10 cellular contexts compared by ENCODE assay signal in genomic region chr1:212752934-212753497, GRCh38. TPM values are rescaled to one million over a fixed set of nuclear protein-coding genes. Genes with fewer than 3 reads are reported as not detected.
A peak's percentile ranks its signal among the peaks of the same experiment; 100 is the strongest.
DNase-seq lines count a peak whose midpoint lies in the region; ATAC-seq, FAIRE-seq and TF ChIP-seq lines count a peak whose summit lies in the region.
"Had no signal": no experiment of that assay in that cellular context is flagged by ENCODE, and none has a peak within 500 bp of the region (broad histone marks: within the 10 kb centered on the region; RNA-seq: fewer than 3 reads in every experiment).

No MANE protein-coding gene starts in this region.

- POLR2A ChIA-PET in HepG2 (lab: Yijun Ruan, JAX) = no interaction called here

- no peak for TF ChIP-seq POLR2A in right lobe of liver (IDR thresholded peaks at IDR 0.05)
- TF ChIP-seq POLR2A in HepG2 (IDR thresholded peaks at IDR 0.05; ENCODE audit: insufficient read depth in 1 of 2, low read depth in 2 of 2, low read length in 2 of 2) = no peak
- no peak for TF ChIP-seq POLR2A in vagina (IDR thresholded peaks at IDR 0.05)

- H2AFZ ChIP-seq in HepG2 (ENCODE audit: low read length) = no peak overlapping the region

- no peak overlapping the region for H3K9ac ChIP-seq in HepG2 (ENCODE audit: insufficient read depth, low read depth, low read length)

- intact Hi-C loops in right lobe of liver (cut with DNase I) (no loop called here), HepG2 (cut with micrococcal nuclease; ENCODE audit: unreplicated experiment) (no loop called here), vagina (cut with DNase I) (no loop called here)

- in situ Hi-C loops in HepG2 (cut with HindIII; ENCODE audit: extremely low pct_ligation_motif_present, low pct_unique_long_range_greater_than_20kb) = no loop called here

- no peak overlapping the region for H3K4me3 ChIP-seq in right lobe of liver
- H3K4me3 ChIP-seq in HepG2 (replicated peaks in 1 of 3; ENCODE audit: insufficient read depth in 1 of 3, low read depth in 2 of 3, low read length in 3 of 3) = no peak overlapping the region
- H3K4me3 ChIP-seq in fibroblast of the aortic adventitia (ENCODE audit: low read depth, low read length) = peak overlapping the region; percentile 52
- peak overlapping the region in 1 of 2 donors; percentile 13 for H3K4me3 ChIP-seq in vagina

- no TSS peak for BruUV-seq in HepG2 (replicated peaks; lab: Mats Ljungman, UMichigan)

- H3K9me3 ChIP-seq in right lobe of liver = no peaks in the 10 kb centered on the region
- no peaks in the 10 kb centered on the region for H3K9me3 ChIP-seq in HepG2 (ENCODE audit: low read length)
- H3K9me3 ChIP-seq in vagina = no peaks in the 10 kb centered on the region

- no peak for TF ChIP-seq EP300 in HepG2 (IDR thresholded peaks at IDR 0.05; ENCODE audit: low read depth in 2 of 2, low read length in 2 of 2)
- TF ChIP-seq EP300 in HepG2 (CRISPR knock-in tag; IDR thresholded peaks at IDR 0.05; ENCODE audit: borderline replicate concordance) = no peak

- TF ChIP-seq RAD21 in HepG2 (CRISPR knock-in tag; IDR thresholded peaks at IDR 0.05) = no peak

- DNase-seq in right lobe of liver (no peak), HepG2 (ENCODE audit: low spot score) (no peak), NCI-H69 (lab: John Stamatoyannopoulos, UW) (peak; percentile 40), fibroblast of the aortic adventitia (ENCODE audit: low read depth) (peak; percentile 29), vagina (ENCODE audit: extremely low spot score in 2 of 2) (no peak), ureter (ENCODE audit: low spot score) (no peak), frontal cortex (ENCODE audit: low spot score in 2 of 2) (no peak), NCI-H526 (lab: John Stamatoyannopoulos, UW) (no peak)
- DNase-seq: amniotic stem cell, left cardiac atrium had no signal

- peaks cover 0 to 18% (median 0%) of the 10 kb centered on the region in 4 donors for H3K4me1 ChIP-seq in right lobe of liver
- H3K4me1 ChIP-seq in HepG2 (ENCODE audit: insufficient read depth, low read length) = 0 out of 2 replicates have a peak, but pooled peaks cover 10% of the 10 kb centered on the region
- peaks cover 19% of the 10 kb centered on the region for H3K4me1 ChIP-seq in vagina

- peak overlapping the region in 2 of 3 donors; percentile 11 to 20 for H3K27ac ChIP-seq in right lobe of liver
- no peak overlapping the region for H3K27ac ChIP-seq in HepG2 (ENCODE audit: extremely low read length, insufficient read depth, low read length)
- H3K27ac ChIP-seq in vagina = peak overlapping the region; percentile 9

- TF ChIP-seq CTCF in right lobe of liver (IDR thresholded peaks at IDR 0.05) (no peak), HepG2 (CRISPR knock-in tag; IDR thresholded peaks at IDR 0.05) (no peak), fibroblast of the aortic adventitia (IDR thresholded peaks at IDR 0.05; ENCODE audit: insufficient read depth, low read length) (no peak), vagina (IDR thresholded peaks at IDR 0.05) (no peak)

- 28% methylated on average over 3 of the region's 3 CpGs for WGBS in right lobe of liver (ENCODE audit: insufficient coverage, low coverage, low lambda C conversion rate, missing lambda C conversion rate)
- WGBS in HepG2 (ENCODE audit: low lambda C conversion rate) = 97% methylated on average over 3 of the region's 3 CpGs

- H4K20me1 ChIP-seq in HepG2 (ENCODE audit: insufficient read depth, low read length) = peaks cover 6% of the 10 kb centered on the region; the same call in 1 of the 2 replicates

- H3K79me2 ChIP-seq in HepG2 (ENCODE audit: insufficient read depth, low read length) = peaks cover 3% of the 10 kb centered on the region

- H3K36me3 ChIP-seq in right lobe of liver (no peaks in the 10 kb centered on the region), HepG2 (replicated peaks in 1 of 2; ENCODE audit: control insufficient read depth in 1 of 2, insufficient read depth in 2 of 2, low read length in 2 of 2) (peaks cover 0 to 25% of the 10 kb centered on the region in 2 experiments; a peak in 3 of 5 replicates), vagina (no peaks in the 10 kb centered on the region)

- CTCF ChIA-PET in HepG2 (lab: Yijun Ruan, JAX; ENCODE audit: low intra/inter-chr PET ratio, low total read pairs) = no interaction called here

- peak; percentile 8 to 25 (median 18) for ATAC-seq in right lobe of liver
- no peak for ATAC-seq in HepG2

- H3K27me3 ChIP-seq in right lobe of liver (no peaks in the 10 kb centered on the region), HepG2 (ENCODE audit: control insufficient read depth in 1 of 2, insufficient read depth in 2 of 2, low read length in 2 of 2) (no peaks in the 10 kb centered on the region), vagina (no peaks in the 10 kb centered on the region)

- no peak for FAIRE-seq in HepG2 (lab: Jason Lieb, UNC)
- FAIRE-seq in frontal cortex (lab: Jason Lieb, UNC) = no peak

- H3K4me2 ChIP-seq in HepG2 (ENCODE audit: low read depth, low read length) = no peak overlapping the region

RNA-seq across cellular contexts. Expression of gene NSL1, which starts 38.6 kb away (rescaled TPM):
- total RNA-seq in right lobe of liver = 10 to 100 TPM; 13.3 to 26.5 (median 16.2) TPM
- 77.4 and 119 TPM in 2 replicates for total RNA-seq in HepG2 (2016; rRNA removed; fragmentation: Illumina TruSeq; extraction: Trizol)
- total RNA-seq in HepG2 (2016; cell fraction: cytosol; rRNA removed; fragmentation: Illumina TruSeq; extraction: Trizol; ENCODE audit: low read depth) = 16.8 and 20.7 TPM in 2 replicates
- total RNA-seq in HepG2 (2016; cell fraction: insoluble cytoplasmic fraction; rRNA removed; fragmentation: Illumina TruSeq; extraction: Trizol) = 80.4 and 129 TPM in 2 replicates
- total RNA-seq in HepG2 (2016; cell fraction: membrane; rRNA removed; fragmentation: Illumina TruSeq; extraction: Trizol) = 30.7 and 36.3 TPM in 2 replicates
- total RNA-seq in HepG2 (2016; cell fraction: nucleus; rRNA removed; fragmentation: Illumina TruSeq; extraction: Trizol) = 44.8 and 46.6 TPM in 2 replicates
- 26.4 and 34.5 TPM in 2 replicates for polyA plus RNA-seq in HepG2 (2011; rRNA removed)
- 24.3 and 36.8 TPM in 2 replicates for polyA plus RNA-seq in HepG2 (2011; cell fraction: cytosol; rRNA removed)
- 20.4 and 20.6 TPM in 2 replicates for polyA plus RNA-seq in HepG2 (2011; cell fraction: nucleus; rRNA removed)
- 22.1 and 33.9 TPM in 2 replicates for polyA plus RNA-seq in HepG2 (2012)
- 8.7 and 9.3 TPM in 2 replicates for polyA plus RNA-seq in HepG2 (2016; cell fraction: cytosol; fragmentation: Illumina TruSeq; extraction: Trizol; ENCODE audit: low read depth)
- polyA plus RNA-seq in HepG2 (2016; cell fraction: insoluble cytoplasmic fraction; fragmentation: Illumina TruSeq; extraction: Trizol; ENCODE audit: low read depth) = 103 and 108 TPM in 2 replicates
- polyA plus RNA-seq in HepG2 (2016; cell fraction: membrane; fragmentation: Illumina TruSeq; extraction: Trizol; ENCODE audit: low read depth) = 15.8 and 17.8 TPM in 2 replicates
- 38.2 and 40.5 TPM in 2 replicates for polyA plus RNA-seq in HepG2 (2016; cell fraction: nucleus; fragmentation: Illumina TruSeq; extraction: Trizol; ENCODE audit: insufficient read depth, low read depth)
- polyA minus RNA-seq in HepG2 (2011; rRNA and poly(A)+ RNA removed; ENCODE audit: low replicate concordance) = 15.7 and 18.6 TPM in 2 replicates
- polyA minus RNA-seq in HepG2 (2011; cell fraction: cytosol; rRNA and poly(A)+ RNA removed) = 20.8 and 22.2 TPM in 2 replicates
- polyA minus RNA-seq in HepG2 (2011; cell fraction: nucleus; rRNA and poly(A)+ RNA removed) = 49.3 and 52.6 TPM in 2 replicates
- 15.9 and 41.1 TPM in 2 replicates for total RNA-seq in fibroblast of the aortic adventitia (ENCODE audit: low replicate concordance)
- 92.3 TPM for total RNA-seq in vagina
- total RNA-seq in ureter = 35.5 TPM
- 60.3 TPM for total RNA-seq in frontal cortex

RNA-seq across cellular contexts. Expression of gene TATDN3, which starts 38.7 kb away (rescaled TPM):
- total RNA-seq in right lobe of liver = 1 to 10 TPM; 6.0 to 9.3 (median 6.6) TPM
- 8.6 and 10.7 TPM in 2 replicates for total RNA-seq in HepG2 (2016; rRNA removed; fragmentation: Illumina TruSeq; extraction: Trizol)
- total RNA-seq in HepG2 (2016; cell fraction: cytosol; rRNA removed; fragmentation: Illumina TruSeq; extraction: Trizol; ENCODE audit: low read depth) = 1.1 and 1.7 TPM in 2 replicates
- 7.9 and 9.4 TPM in 2 replicates for total RNA-seq in HepG2 (2016; cell fraction: insoluble cytoplasmic fraction; rRNA removed; fragmentation: Illumina TruSeq; extraction: Trizol)
- 3.5 and 5.2 TPM in 2 replicates for total RNA-seq in HepG2 (2016; cell fraction: membrane; rRNA removed; fragmentation: Illumina TruSeq; extraction: Trizol)
- 6.4 and 7.0 TPM in 2 replicates for total RNA-seq in HepG2 (2016; cell fraction: nucleus; rRNA removed; fragmentation: Illumina TruSeq; extraction: Trizol)
- 6.9 and 7.3 TPM in 2 replicates for polyA plus RNA-seq in HepG2 (2011; rRNA removed)
- 3.9 and 5.7 TPM in 2 replicates for polyA plus RNA-seq in HepG2 (2011; cell fraction: cytosol; rRNA removed)
- 4.0 and 5.4 TPM in 2 replicates for polyA plus RNA-seq in HepG2 (2011; cell fraction: nucleus; rRNA removed)
- 7.4 and 7.5 TPM in 2 replicates for polyA plus RNA-seq in HepG2 (2012)
- polyA plus RNA-seq in HepG2 (2016; cell fraction: cytosol; fragmentation: Illumina TruSeq; extraction: Trizol; ENCODE audit: low read depth) = 1.7 and 2.9 TPM in 2 replicates
- polyA plus RNA-seq in HepG2 (2016; cell fraction: insoluble cytoplasmic fraction; fragmentation: Illumina TruSeq; extraction: Trizol; ENCODE audit: low read depth) = 10.3 and 10.7 TPM in 2 replicates
- polyA plus RNA-seq in HepG2 (2016; cell fraction: membrane; fragmentation: Illumina TruSeq; extraction: Trizol; ENCODE audit: low read depth) = 3.3 and 4.1 TPM in 2 replicates
- polyA plus RNA-seq in HepG2 (2016; cell fraction: nucleus; fragmentation: Illumina TruSeq; extraction: Trizol; ENCODE audit: insufficient read depth, low read depth) = 6.2 and 8.3 TPM in 2 replicates
- 2.8 and 5.4 TPM in 2 replicates for polyA minus RNA-seq in HepG2 (2011; rRNA and poly(A)+ RNA removed; ENCODE audit: low replicate concordance)
- 2.6 and 5.8 TPM in 2 replicates for polyA minus RNA-seq in HepG2 (2011; cell fraction: cytosol; rRNA and poly(A)+ RNA removed)
- 12.6 and 17.0 TPM in 2 replicates for polyA minus RNA-seq in HepG2 (2011; cell fraction: nucleus; rRNA and poly(A)+ RNA removed)
- 9.2 and 15.0 TPM in 2 replicates for total RNA-seq in fibroblast of the aortic adventitia (ENCODE audit: low replicate concordance)
- 6.9 TPM for total RNA-seq in vagina
- total RNA-seq in ureter = 11.0 TPM
- 33.8 TPM for total RNA-seq in frontal cortex

RNA-seq across cellular contexts. Expression of gene BATF3, which starts 53.4 kb away (rescaled TPM):
- total RNA-seq in right lobe of liver (1 to 10 TPM in 2 of 6 experiments, under 1 TPM in 1, not detected in 3; 0.68 to 2.7 (median 1.2) TPM), HepG2 (2016; rRNA removed; fragmentation: Illumina TruSeq; extraction: Trizol) (not detected in 2 replicates), fibroblast of the aortic adventitia (ENCODE audit: low replicate concordance) (4.8 TPM in 1 of 2 replicates, not detected in the other), vagina (7.9 TPM), ureter (3.5 TPM), frontal cortex (5.7 TPM)
- total RNA-seq in HepG2 (2016; cell fraction: cytosol; rRNA removed; fragmentation: Illumina TruSeq; extraction: Trizol; ENCODE audit: low read depth) = not detected in 2 replicates
- total RNA-seq in HepG2 (2016; cell fraction: insoluble cytoplasmic fraction; rRNA removed; fragmentation: Illumina TruSeq; extraction: Trizol) = not detected in 2 replicates
- total RNA-seq in HepG2 (2016; cell fraction: membrane; rRNA removed; fragmentation: Illumina TruSeq; extraction: Trizol) = not detected in 2 replicates
- not detected in 2 replicates for total RNA-seq in HepG2 (2016; cell fraction: nucleus; rRNA removed; fragmentation: Illumina TruSeq; extraction: Trizol)
- 0.13 and 0.40 TPM in 2 replicates for polyA plus RNA-seq in HepG2 (2011; rRNA removed)
- 0.23 and 0.35 TPM in 2 replicates for polyA plus RNA-seq in HepG2 (2011; cell fraction: cytosol; rRNA removed)
- polyA plus RNA-seq in HepG2 (2011; cell fraction: nucleus; rRNA removed) = 0.10 TPM in 1 of 2 replicates, not detected in the other
- 0.47 TPM in 1 of 2 replicates, not detected in the other for polyA plus RNA-seq in HepG2 (2012)
- polyA plus RNA-seq in HepG2 (2016; cell fraction: cytosol; fragmentation: Illumina TruSeq; extraction: Trizol; ENCODE audit: low read depth) = 0.18 and 0.19 TPM in 2 replicates
- polyA plus RNA-seq in HepG2 (2016; cell fraction: insoluble cytoplasmic fraction; fragmentation: Illumina TruSeq; extraction: Trizol; ENCODE audit: low read depth) = not detected in 2 replicates
- 0.34 TPM in 1 of 2 replicates, not detected in the other for polyA plus RNA-seq in HepG2 (2016; cell fraction: membrane; fragmentation: Illumina TruSeq; extraction: Trizol; ENCODE audit: low read depth)
- polyA plus RNA-seq in HepG2 (2016; cell fraction: nucleus; fragmentation: Illumina TruSeq; extraction: Trizol; ENCODE audit: insufficient read depth, low read depth) = not detected in 2 replicates
- polyA minus RNA-seq in HepG2 (2011; rRNA and poly(A)+ RNA removed; ENCODE audit: low replicate concordance) = 0.26 TPM in 1 of 2 replicates, not detected in the other
- polyA minus RNA-seq in HepG2 (2011; cell fraction: cytosol; rRNA and poly(A)+ RNA removed) = not detected in 2 replicates
- not detected in 2 replicates for polyA minus RNA-seq in HepG2 (2011; cell fraction: nucleus; rRNA and poly(A)+ RNA removed)

Comparison
In these comparisons a context has a peak if more than half of its experiments do, and no peak if none do; other contexts are left out.
1. DNase-seq: peak in NCI-H69 (single experiment) and fibroblast of the aortic adventitia (single experiment); none in right lobe of liver (0 of 3), HepG2 (single experiment), vagina (0 of 2), ureter (single experiment), frontal cortex (0 of 2) and NCI-H526 (0 of 2).